ENCODE assay signal across 11 cellular contexts in the genomic region with DNA sequence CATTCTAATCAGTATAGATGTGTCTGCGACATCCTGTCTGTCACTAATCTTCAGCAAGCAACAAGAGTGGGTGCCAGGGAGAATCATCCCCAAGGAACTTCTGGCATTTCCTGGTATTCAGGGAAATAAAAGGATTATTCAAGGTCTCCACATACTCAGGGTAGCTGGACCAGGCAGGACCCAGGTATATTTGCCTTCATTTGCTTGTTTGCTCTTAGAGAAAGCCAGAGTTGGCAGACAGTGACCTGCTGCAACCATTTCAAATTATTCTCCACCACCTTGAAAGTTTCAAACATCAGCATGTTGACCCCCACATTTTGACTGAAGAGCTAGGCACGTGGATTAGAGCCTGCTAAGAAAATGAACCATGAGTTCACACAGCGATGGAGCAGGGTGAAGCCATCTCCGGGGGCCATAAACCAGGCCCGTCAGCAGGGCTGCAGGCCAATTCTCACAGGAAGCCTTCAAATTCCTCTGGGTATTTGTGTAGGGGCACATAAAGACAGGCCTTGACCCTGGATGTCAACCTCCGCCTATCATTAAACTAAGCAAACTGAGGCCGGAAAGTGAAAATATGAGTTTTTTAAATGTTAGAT. TPM values are rescaled to one million over a fixed set of nuclear protein-coding genes. Genes with fewer than 3 reads are reported as not detected.
A peak's percentile ranks its signal among the peaks of the same experiment; 100 is the strongest.
DNase-seq lines count a peak whose midpoint lies in the region; ATAC-seq and TF ChIP-seq lines count a peak whose summit lies in the region.
"Had no signal": no experiment of that assay in that cellular context is flagged by ENCODE, and none has a peak within 500 bp of the region (broad histone marks: within the 10 kb centered on the region; RNA-seq: fewer than 3 reads in every experiment).

No MANE protein-coding gene starts in this region.

- H3K27me3 ChIP-seq in endodermal cell (ENCODE audit: control insufficient read depth, insufficient read depth, low read length, poor library complexity, severe bottlenecking), result no peaks in the 10 kb centered on the region
- H3K27me3 ChIP-seq in Peyer's patch, result no peaks in the 10 kb centered on the region

- H3K27ac Mint-ChIP-seq in endodermal cell, result peak overlapping the region; percentile 73
- H3K27ac Mint-ChIP-seq: stimulated activated effector memory CD8-positive, alpha-beta T cell treated with anti-CD3 and anti-CD28 coated beads, Interleukin-12 subunit alpha, Interleukin-12 subunit beta, amount 100 ng/mL, for 72 hours had no signal

- H3K27me3 Mint-ChIP-seq in endodermal cell (ENCODE audit: insufficient read depth), result no peaks in the 10 kb centered on the region

- H3K36me3 Mint-ChIP-seq in endodermal cell (ENCODE audit: low read depth), result no peaks in the 10 kb centered on the region
- H3K36me3 Mint-ChIP-seq: stimulated activated effector memory CD8-positive, alpha-beta T cell treated with anti-CD3 and anti-CD28 coated beads, Interleukin-12 subunit alpha, Interleukin-12 subunit beta, amount 100 ng/mL, for 72 hours had no signal

- H3K4me1 ChIP-seq in endodermal cell (ENCODE audit: control insufficient read depth, insufficient read depth, low read length), result peaks cover 16% of the 10 kb centered on the region
- peaks cover 0 to 36% (median 0%) of the 10 kb centered on the region in 4 donors for H3K4me1 ChIP-seq in Peyer's patch

- TF ChIP-seq CTCF in endodermal cell (conservative IDR thresholded peaks at IDR 0.05) (no peak), GM13977 (IDR thresholded peaks at IDR 0.05; ENCODE audit: extremely low read depth, insufficient read depth, missing control alignments) (no peak), Peyer's patch (IDR thresholded peaks at IDR 0.05) (no peak)

- no peak overlapping the region for H3K9ac ChIP-seq in endodermal cell (ENCODE audit: extremely low read depth, low read length, poor library complexity, severe bottlenecking)

- H3K9me3 Mint-ChIP-seq in endodermal cell, result no peaks in the 10 kb centered on the region
- H3K9me3 Mint-ChIP-seq: stimulated activated effector memory CD8-positive, alpha-beta T cell treated with anti-CD3 and anti-CD28 coated beads, Interleukin-12 subunit alpha, Interleukin-12 subunit beta, amount 100 ng/mL, for 72 hours had no signal

- no peak for TF ChIP-seq POLR2A in Peyer's patch (IDR thresholded peaks at IDR 0.05)

- H3K4me1 Mint-ChIP-seq in endodermal cell, result peaks cover 54% of the 10 kb centered on the region

- no peak for ATAC-seq in HG03354 (IDR thresholded peaks at IDR 0.05; ENCODE audit: poor library complexity, severe bottlenecking, unreplicated experiment)
- ATAC-seq: GM12878 had no signal

- H3K9me3 ChIP-seq in endodermal cell (ENCODE audit: control insufficient read depth, low read length), result no peaks in the 10 kb centered on the region
- no peaks in the 10 kb centered on the region for H3K9me3 ChIP-seq in Peyer's patch

- H3K27ac ChIP-seq in endodermal cell (ENCODE audit: low read depth, low read length), result no peak overlapping the region
- H3K27ac ChIP-seq in Peyer's patch, result peak overlapping the region in 1 of 4 donors; percentile 2

- DNase-seq in DMS53 (lab: John Stamatoyannopoulos, UW) (peak; percentile 16), DMS53 treated with DMSO at 0.1 percent for 48 hours (lab: John Stamatoyannopoulos, UW; ENCODE audit: unreplicated experiment) (no peak), endodermal cell (peak; percentile 76), lung microvascular endothelial cell (ENCODE audit: low read depth in 2 of 2) (peak; percentile 39 to 69), GM13977 (ENCODE audit: low spot score) (no peak), Peyer's patch (no peak), MV-4-11 (lab: John Stamatoyannopoulos, UW) (no peak)
- DNase-seq: NCI-H82 had no signal

- no peak overlapping the region for H3K4me3 Mint-ChIP-seq in endodermal cell
- H3K4me3 Mint-ChIP-seq: stimulated activated effector memory CD8-positive, alpha-beta T cell treated with anti-CD3 and anti-CD28 coated beads, Interleukin-12 subunit alpha, Interleukin-12 subunit beta, amount 100 ng/mL, for 72 hours had no signal

- H3K4me3 ChIP-seq in endodermal cell (ENCODE audit: low read length), result no peak overlapping the region
- H3K4me3 ChIP-seq in Peyer's patch, result no peak overlapping the region
- H3K4me3 ChIP-seq: GM12878 had no signal

- H3K36me3 ChIP-seq in endodermal cell (ENCODE audit: control insufficient read depth, insufficient read depth, low read length) (no peaks in the 10 kb centered on the region), Peyer's patch (no peaks in the 10 kb centered on the region)

- in situ Hi-C loops in GM13977 (cut with MboI; ENCODE audit: low pct_unique_long_range_greater_than_20kb, low sequenced_read_pairs, unreplicated experiment), result no loop called here

- WGBS in endodermal cell (ENCODE audit: insufficient coverage in 1 of 2, insufficient read length in 1 of 2), 2 experiments, result 58 to 82% methylated on average over 4 to 7 of the region's 7 CpGs

RNA-seq across cellular contexts. Expression of a gene that starts 33.0 kb away (rescaled TPM):
- 10 to 100 TPM; 16.9 to 20.5 TPM for total RNA-seq in endodermal cell
- polyA plus RNA-seq in endodermal cell (2013, experiment 1 of 2), result 13.4 TPM
- 13.2 TPM for polyA plus RNA-seq in endodermal cell (2013, experiment 2 of 2)
- total RNA-seq in lung microvascular endothelial cell, result 14.3 and 17.7 TPM in 2 replicates
- total RNA-seq in Peyer's patch, result 10 to 100 TPM in 3 of 4 donors, 1 to 10 TPM in 1; 8.3 to 17.7 (median 14.7) TPM

Comparison
In these comparisons a context has a peak if more than half of its experiments do, and no peak if none do; other contexts are left out.
1. DNase-seq: peak in DMS53 (single experiment), endodermal cell (single experiment) and lung microvascular endothelial cell (2 of 2); none in DMS53 treated with DMSO at 0.1 percent for 48 hours (single experiment), GM13977 (single experiment), Peyer's patch (0 of 3) and MV-4-11 (single experiment).